In genomic region chr4:48686369-48686768, GRCh38 we compare ENCODE assay signal across 31 cellular contexts.
"Had no signal": no experiment of that assay in that cellular context is flagged by ENCODE, and none has a peak within 500 bp of the region (broad histone marks: within the 10 kb centered on the region; RNA-seq: fewer than 3 reads in every experiment).

No MANE protein-coding gene starts in this region.

- H3K9me3 Mint-ChIP-seq: activated CD4-positive, alpha-beta memory T cell treated with anti-CD3 and anti-CD28 coated beads, Interleukin-2, amount 10 ng/mL, durations not matched to agents 7 days and 5 days; activated naive CD4-positive, alpha-beta T cell treated with anti-CD3 and anti-CD28 coated beads, Interleukin-2, amount 10 ng/mL, durations not matched to agents 7 days and 5 days; activated naive CD8-positive, alpha-beta T cell treated with anti-CD3 and anti-CD28 coated beads, Interleukin-2, amount 50 U/mL, for 24 hours; central memory CD8-positive, alpha-beta T cell had no signal

- H3K27ac Mint-ChIP-seq: activated CD4-positive, alpha-beta memory T cell treated with anti-CD3 and anti-CD28 coated beads, Interleukin-2, amount 10 ng/mL, durations not matched to agents 7 days and 5 days; activated CD8-positive, alpha-beta memory T cell treated with anti-CD3 and anti-CD28 coated beads, Interleukin-2, amount 10 ng/mL, durations not matched to agents 7 days and 5 days; activated naive CD4-positive, alpha-beta T cell treated with anti-CD3 and anti-CD28 coated beads, Interleukin-2, amount 10 ng/mL, durations not matched to agents 7 days and 5 days; activated naive CD8-positive, alpha-beta T cell treated with anti-CD3 and anti-CD28 coated beads, Interleukin-2, amount 50 U/mL, for 24 hours had no signal

- H3K4me3 ChIP-seq: SJSA1 had no signal

- H3K27me3 ChIP-seq: brain microvascular endothelial cell, SJSA1 had no signal

- H3K4me1 ChIP-seq: SJSA1 had no signal

- H3K36me3 ChIP-seq: brain microvascular endothelial cell, SJSA1 had no signal

- H3K4me3 Mint-ChIP-seq: activated CD4-positive, alpha-beta memory T cell treated with anti-CD3 and anti-CD28 coated beads, Interleukin-2, amount 10 ng/mL, durations not matched to agents 7 days and 5 days; activated CD8-positive, alpha-beta memory T cell treated with anti-CD3 and anti-CD28 coated beads, Interleukin-2, amount 10 ng/mL, durations not matched to agents 7 days and 5 days; activated naive CD4-positive, alpha-beta T cell treated with anti-CD3 and anti-CD28 coated beads, Interleukin-2, amount 10 ng/mL, durations not matched to agents 7 days and 5 days; activated naive CD8-positive, alpha-beta T cell; activated naive CD8-positive, alpha-beta T cell treated with anti-CD3 and anti-CD28 coated beads, Interleukin-2, amount 50 U/mL, for 24 hours; central memory CD8-positive, alpha-beta T cell had no signal

- H3K27me3 Mint-ChIP-seq: activated CD4-positive, alpha-beta memory T cell treated with anti-CD3 and anti-CD28 coated beads, Interleukin-2, amount 10 ng/mL, durations not matched to agents 7 days and 5 days; activated CD8-positive, alpha-beta memory T cell treated with anti-CD3 and anti-CD28 coated beads, Interleukin-2, amount 10 ng/mL, durations not matched to agents 7 days and 5 days; activated naive CD4-positive, alpha-beta T cell treated with anti-CD3 and anti-CD28 coated beads, Interleukin-2, amount 10 ng/mL, durations not matched to agents 7 days and 5 days; activated naive CD8-positive, alpha-beta T cell; activated naive CD8-positive, alpha-beta T cell treated with anti-CD3 and anti-CD28 coated beads, Interleukin-2, amount 50 U/mL, for 24 hours; central memory CD8-positive, alpha-beta T cell had no signal

- DNase-seq: activated CD4-positive, alpha-beta memory T cell treated with anti-CD3 and anti-CD28 coated beads, Interleukin-2, amount 10 ng/mL, durations not matched to agents 7 days and 5 days; activated CD4-positive, alpha-beta T cell treated with anti-CD3 and anti-CD28 coated beads for 1 hour; activated CD4-positive, alpha-beta T cell treated with anti-CD3 and anti-CD28 coated beads for 48 hours; activated CD4-positive, CD25-positive, alpha-beta regulatory T cell; activated CD8-positive, alpha-beta memory T cell treated with anti-CD3 and anti-CD28 coated beads for 24 hours; activated CD8-positive, alpha-beta memory T cell treated with anti-CD3 and anti-CD28 coated beads, Interleukin-2, amount 10 ng/mL, durations not matched to agents 7 days and 5 days; activated CD8-positive, alpha-beta memory T cell treated with anti-CD3 and anti-CD28 coated beads, Interleukin-2, amount 50 U/mL, for 48 hours; activated effector memory CD4-positive, alpha-beta T cell treated with Interleukin-2 at 50 U/mL for 16 hours; activated naive CD4-positive, alpha-beta T cell treated with anti-CD3 and anti-CD28 coated beads, Interleukin-2, amount 10 ng/mL, durations not matched to agents 7 days and 5 days; activated naive CD8-positive, alpha-beta T cell treated with anti-CD3 and anti-CD28 coated beads, Interleukin-2, amount 50 U/mL, for 24 hours; activated T-cell treated with anti-CD3 and anti-CD28 coated beads, Interleukin-2, amount 50 U/mL, for 48 hours; amniotic stem cell; aorta; brain microvascular endothelial cell; Karpas-422; NCI-H1105; NCI-H1417 treated with DMSO at 0.1 percent for 48 hours; NCI-H187 treated with DMSO at 0.1 percent for 48 hours; NCI-H2081; NCI-H226; NCI-H524 treated with DMSO at 0.1 percent for 48 hours; SHP77 treated with DMSO at 0.1 percent for 48 hours; SW 1271; T-helper 1 cell; T-helper 2 cell; T-helper 9 cell had no signal

- ATAC-seq: activated CD8-positive, alpha-beta memory T cell treated with anti-CD3 and anti-CD28 coated beads, Interleukin-2, amount 10 ng/mL, durations not matched to agents 7 days and 5 days; activated naive CD8-positive, alpha-beta T cell treated with anti-CD3 and anti-CD28 coated beads, Interleukin-2, amount 50 U/mL, for 24 hours; Panc1 had no signal

- H3K9me3 ChIP-seq: SJSA1 had no signal

- H3K27ac ChIP-seq: brain microvascular endothelial cell, SJSA1, VCaP had no signal
